10 cellular contexts compared by ENCODE assay signal in genomic region chr20:1535420-1536175, GRCh38. TPM values are rescaled to one million over a fixed set of nuclear protein-coding genes. Genes with fewer than 3 reads are reported as not detected.
DNase-seq lines count a peak whose midpoint lies in the region; ATAC-seq and TF ChIP-seq lines count a peak whose summit lies in the region.
"Had no signal": no experiment of that assay in that cellular context is flagged by ENCODE, and none has a peak within 500 bp of the region (broad histone marks: within the 10 kb centered on the region; RNA-seq: fewer than 3 reads in every experiment).

No MANE protein-coding gene starts in this region.

- no peaks in the 10 kb centered on the region for H3K9me3 Mint-ChIP-seq in HFFc6

- no peaks in the 10 kb centered on the region for H3K36me3 Mint-ChIP-seq in HFFc6 (ENCODE audit: low read depth)
- no peaks in the 10 kb centered on the region for H3K36me3 Mint-ChIP-seq in T-helper 17 cell (ENCODE audit: low read depth)

- H3K9me3 ChIP-seq in T-helper 17 cell (ENCODE audit: control insufficient read depth, low read length, poor library complexity, severe bottlenecking): no peaks in the 10 kb centered on the region
- H3K9me3 ChIP-seq: SJSA1 had no signal

- H3K4me1 Mint-ChIP-seq in HFFc6 (ENCODE audit: low read depth) (no peaks in the 10 kb centered on the region), T-helper 17 cell (peaks cover 5% of the 10 kb centered on the region)

- peak; percentile 99 for DNase-seq in GM12864 (ENCODE audit: low read depth)
- peak; percentile 91 for DNase-seq in RPMI8226
- no peak for DNase-seq in HFFc6
- no peak for DNase-seq in posterior vena cava (ENCODE audit: low spot score)
- no peak for DNase-seq in T-helper 17 cell
- no peak for DNase-seq in retina

- TF ChIP-seq CTCF in GM12864 (IDR thresholded peaks at IDR 0.05; ENCODE audit: low read depth, low read length, missing control alignments) (no peak), HFFc6 (IDR thresholded peaks at IDR 0.05) (no peak)

- H3K4me3 ChIP-seq in GM12864 (ENCODE audit: low read depth, low read length): no peak overlapping the region
- H3K4me3 ChIP-seq: SJSA1 had no signal

- ATAC-seq in GM19463 (IDR thresholded peaks at IDR 0.05; ENCODE audit: unreplicated experiment) (peak; percentile 92), HG03095 (IDR thresholded peaks at IDR 0.05; ENCODE audit: unreplicated experiment) (peak; percentile 93), T-helper 17 cell (no peak)

- peaks cover 18% of the 10 kb centered on the region for H3K27me3 Mint-ChIP-seq in HFFc6 (ENCODE audit: insufficient read depth)
- H3K27me3 Mint-ChIP-seq in T-helper 17 cell: no peaks in the 10 kb centered on the region

- intact Hi-C loops in posterior vena cava (cut with DNase I): no loop called here

- H3K4me3 Mint-ChIP-seq in HFFc6 (no peak overlapping the region), T-helper 17 cell (no peak overlapping the region)

- H3K27ac Mint-ChIP-seq in HFFc6 (no peak overlapping the region), T-helper 17 cell (no peak overlapping the region)
- H3K27ac Mint-ChIP-seq: activated T-helper 2 cell treated with anti-CD3 and anti-CD28 coated beads, Interferon-gamma antibody, Interleukin-2, Interleukin-4, amounts not matched to agents 10 μg/mL and 5 μg/mL and 100 μg/mL, durations not matched to agents 14 hours and 24 hours and 36 hours had no signal

RNA-seq across cellular contexts. Expression of gene SIRPD, which starts 21.9 kb away (rescaled TPM):
- total RNA-seq in HFFc6 (2021; fragmentation: NEBNext Ultra II Directional; extraction: Animal tissue kit (Norgen Biotek cat#: 25700)): not detected
- under 1 TPM in 1 of 2 donors, not detected in 1; 0.24 TPM for total RNA-seq in posterior vena cava
- not detected for total RNA-seq in T-helper 17 cell
- total RNA-seq: SJSA1 had no signal

RNA-seq across cellular contexts. Expression of gene SIRPB2, which starts 44.4 kb away (rescaled TPM):
- not detected for total RNA-seq in HFFc6 (2021; fragmentation: NEBNext Ultra II Directional; extraction: Animal tissue kit (Norgen Biotek cat#: 25700))
- total RNA-seq in posterior vena cava (10 to 100 TPM in 1 of 2 donors, 1 to 10 TPM in 1; 8.8 to 13.3 TPM), T-helper 17 cell (1 to 10 TPM in 1 of 2 donors, under 1 TPM in 1; 0.78 to 1.8 TPM)
- total RNA-seq: activated T-helper 2 cell treated with anti-CD3 and anti-CD28 coated beads, Interferon-gamma antibody, Interleukin-2, Interleukin-4, amounts not matched to agents 10 μg/mL and 5 μg/mL and 100 μg/mL, durations not matched to agents 14 hours and 24 hours and 36 hours; SJSA1 had no signal

Comparison
In these comparisons a context has a peak if more than half of its experiments do, and no peak if none do; other contexts are left out.
1. DNase-seq: peak in GM12864 (single experiment) and RPMI8226 (single experiment); none in HFFc6 (single experiment), posterior vena cava (single experiment), T-helper 17 cell (0 of 3) and retina (single experiment).